In the genomic region with DNA sequence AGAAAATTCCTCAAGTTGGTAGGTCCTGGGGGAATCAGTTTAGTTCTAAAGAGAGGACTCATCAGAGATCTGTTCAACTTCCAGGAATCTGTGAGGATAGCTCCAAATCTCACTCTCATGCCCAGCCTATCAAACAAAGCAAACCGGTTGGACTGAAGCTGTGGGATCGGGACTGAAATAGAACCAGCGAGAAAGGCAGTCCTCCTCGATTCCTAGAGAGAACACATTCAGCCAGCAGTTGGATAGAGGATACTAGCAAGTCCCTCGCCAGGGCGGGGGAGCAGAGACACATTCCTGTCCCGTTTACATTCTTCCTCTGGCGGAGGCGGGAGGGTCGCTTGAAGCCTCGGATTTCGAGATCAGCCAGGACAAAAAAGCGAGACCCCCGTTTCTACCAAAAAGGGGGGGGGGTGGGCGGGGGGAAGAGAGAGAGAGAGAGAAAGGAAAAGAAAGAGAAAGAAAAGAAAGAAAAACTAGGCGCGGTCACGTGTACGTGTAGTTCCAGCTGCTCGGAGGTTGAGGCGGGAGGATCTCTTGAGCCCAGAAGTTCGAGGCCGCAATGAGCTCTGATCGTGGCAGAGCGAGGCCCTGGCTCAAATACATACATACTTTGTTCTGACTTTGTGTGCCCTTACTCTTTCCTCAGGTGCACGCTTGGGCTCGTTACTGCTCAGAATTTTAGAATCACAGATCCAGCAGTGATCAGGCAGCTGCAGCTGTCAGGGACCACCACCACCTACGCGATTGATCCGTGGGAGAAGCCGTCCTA, we compare ENCODE assay signal across 1 cellular context.
TF ChIP-seq lines count a peak whose summit lies in the region.

No MANE protein-coding gene starts in this region.

TF ChIP-seq in HepG2, 621 proteins besides CTCF, POLR2A, EP300 and RAD21 (continued from another document and continues in another):
- TF ChIP-seq ZBTB40 (IDR thresholded peaks at IDR 0.05) (no peak), ZBTB40 (CRISPR knock-in tag; IDR thresholded peaks at IDR 0.05) (peak; percentile 63; the same call in 1 of the 2 replicates), ZNF296 (CRISPR knock-in tag; conservative IDR thresholded peaks at IDR 0.05) (no peak; the same call in 1 of the 2 replicates), SALL2 (CRISPR knock-in tag; IDR thresholded peaks at IDR 0.05) (0 out of 2 replicates have a peak, but pooled peaks have one; percentile 25), ARNT2 (CRISPR knock-in tag; IDR thresholded peaks at IDR 0.05; ENCODE audit: low read depth) (peak; percentile 87; the same call in 1 of the 2 replicates), HMGXB4 (CRISPR knock-in tag; IDR thresholded peaks at IDR 0.05; ENCODE audit: borderline replicate concordance in 1 of 2, low read depth in 1 of 2) (peak; percentile 90 to 95), GATAD2A (CRISPR knock-in tag; IDR thresholded peaks at IDR 0.05) (peak; percentile 86), TAF1 (CRISPR knock-in tag; IDR thresholded peaks at IDR 0.05) (peak; percentile 73; the same call in 1 of the 2 replicates), ZNF546 (CRISPR knock-in tag; conservative IDR thresholded peaks at IDR 0.05) (no peak), ZNF253 (CRISPR knock-in tag; IDR thresholded peaks at IDR 0.05; ENCODE audit: borderline replicate concordance) (no peak), RFX3 (CRISPR knock-in tag; IDR thresholded peaks at IDR 0.05) (peak; percentile 22; the same call in 1 of the 2 replicates), KDM5A (IDR thresholded peaks at IDR 0.05; ENCODE audit: borderline replicate concordance, low read length) (no peak), THAP11 (CRISPR knock-in tag; IDR thresholded peaks at IDR 0.05) (peak; percentile 85), CREM (IDR thresholded peaks at IDR 0.05) (no peak), CREM (CRISPR knock-in tag; IDR thresholded peaks at IDR 0.05) (no peak), NFYC (CRISPR knock-in tag; IDR thresholded peaks at IDR 0.05) (peak; percentile 52), GATAD1 (CRISPR knock-in tag; IDR thresholded peaks at IDR 0.05) (peak; percentile 89), ZNF101 (CRISPR knock-in tag; IDR thresholded peaks at IDR 0.05; ENCODE audit: borderline replicate concordance, low read depth) (no peak), ZNF552 (CRISPR knock-in tag; IDR thresholded peaks at IDR 0.05; ENCODE audit: borderline replicate concordance) (no peak), HOXA5 (CRISPR knock-in tag; IDR thresholded peaks at IDR 0.05) (no peak)
- TF ChIP-seq, protein P1, sequence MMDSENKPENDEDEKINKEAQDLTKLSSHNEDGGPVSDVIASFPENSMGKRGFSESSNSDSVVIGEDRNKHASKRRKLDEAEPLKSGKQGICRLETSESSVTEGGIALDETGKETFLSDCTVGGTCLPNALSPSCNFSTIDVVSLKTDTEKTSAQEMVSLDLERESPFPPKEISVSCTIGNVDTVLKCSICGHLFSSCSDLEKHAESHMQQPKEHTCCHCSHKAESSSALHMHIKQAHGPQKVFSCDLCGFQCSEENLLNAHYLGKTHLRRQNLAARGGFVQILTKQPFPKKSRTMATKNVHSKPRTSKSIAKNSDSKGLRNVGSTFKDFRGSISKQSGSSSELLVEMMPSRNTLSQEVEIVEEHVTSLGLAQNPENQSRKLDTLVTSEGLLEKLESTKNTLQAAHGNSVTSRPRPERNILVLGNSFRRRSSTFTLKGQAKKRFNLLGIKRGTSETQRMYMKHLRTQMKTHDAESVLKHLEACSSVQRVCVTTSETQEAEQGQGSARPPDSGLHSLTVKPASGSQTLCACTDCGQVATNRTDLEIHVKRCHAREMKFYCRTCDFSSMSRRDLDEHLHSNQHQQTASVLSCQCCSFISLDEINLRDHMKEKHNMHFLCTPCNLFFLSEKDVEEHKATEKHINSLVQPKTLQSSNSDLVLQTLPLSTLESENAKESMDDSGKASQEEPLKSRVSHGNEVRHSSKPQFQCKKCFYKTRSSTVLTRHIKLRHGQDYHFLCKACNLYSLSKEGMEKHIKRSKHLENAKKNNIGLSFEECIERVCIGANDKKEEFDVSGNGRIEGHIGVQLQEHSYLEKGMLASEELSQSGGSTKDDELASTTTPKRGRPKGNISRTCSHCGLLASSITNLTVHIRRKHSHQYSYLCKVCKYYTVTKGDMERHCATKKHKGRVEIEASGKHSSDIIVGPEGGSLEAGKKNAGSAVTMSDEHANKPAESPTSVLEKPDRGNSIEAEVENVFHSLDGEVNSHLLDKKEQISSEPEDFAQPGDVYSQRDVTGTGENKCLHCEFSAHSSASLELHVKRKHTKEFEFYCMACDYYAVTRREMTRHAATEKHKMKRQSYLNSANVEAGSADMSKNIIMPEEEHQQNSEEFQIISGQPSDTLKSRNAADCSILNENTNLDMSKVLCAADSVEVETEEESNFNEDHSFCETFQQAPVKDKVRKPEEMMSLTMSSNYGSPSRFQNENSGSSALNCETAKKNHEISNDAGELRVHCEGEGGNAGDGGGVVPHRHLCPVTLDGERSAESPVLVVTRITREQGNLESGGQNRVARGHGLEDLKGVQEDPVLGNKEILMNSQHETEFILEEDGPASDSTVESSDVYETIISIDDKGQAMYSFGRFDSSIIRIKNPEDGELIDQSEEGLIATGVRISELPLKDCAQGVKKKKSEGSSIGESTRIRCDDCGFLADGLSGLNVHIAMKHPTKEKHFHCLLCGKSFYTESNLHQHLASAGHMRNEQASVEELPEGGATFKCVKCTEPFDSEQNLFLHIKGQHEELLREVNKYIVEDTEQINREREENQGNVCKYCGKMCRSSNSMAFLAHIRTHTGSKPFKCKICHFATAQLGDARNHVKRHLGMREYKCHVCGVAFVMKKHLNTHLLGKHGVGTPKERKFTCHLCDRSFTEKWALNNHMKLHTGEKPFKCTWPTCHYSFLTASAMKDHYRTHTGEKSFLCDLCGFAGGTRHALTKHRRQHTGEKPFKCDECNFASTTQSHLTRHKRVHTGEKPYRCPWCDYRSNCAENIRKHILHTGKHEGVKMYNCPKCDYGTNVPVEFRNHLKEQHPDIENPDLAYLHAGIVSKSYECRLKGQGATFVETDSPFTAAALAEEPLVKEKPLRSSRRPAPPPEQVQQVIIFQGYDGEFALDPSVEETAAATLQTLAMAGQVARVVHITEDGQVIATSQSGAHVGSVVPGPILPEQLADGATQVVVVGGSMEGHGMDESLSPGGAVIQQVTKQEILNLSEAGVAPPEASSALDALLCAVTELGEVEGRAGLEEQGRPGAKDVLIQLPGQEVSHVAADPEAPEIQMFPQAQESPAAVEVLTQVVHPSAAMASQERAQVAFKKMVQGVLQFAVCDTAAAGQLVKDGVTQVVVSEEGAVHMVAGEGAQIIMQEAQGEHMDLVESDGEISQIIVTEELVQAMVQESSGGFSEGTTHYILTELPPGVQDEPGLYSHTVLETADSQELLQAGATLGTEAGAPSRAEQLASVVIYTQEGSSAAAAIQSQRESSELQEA (CRISPR knock-in tag; IDR thresholded peaks at IDR 0.05; ENCODE audit: not compliant biosample characterization): peak; percentile 43
